ENCODE assay signal across 10 cellular contexts in genomic region chr1:9798236-9799130, GRCh38. TPM values are rescaled to one million over a fixed set of nuclear protein-coding genes. Genes with fewer than 3 reads are reported as not detected.
A peak's percentile ranks its signal among the peaks of the same experiment; 100 is the strongest.
DNase-seq lines count a peak whose midpoint lies in the region; ATAC-seq and TF ChIP-seq lines count a peak whose summit lies in the region.
"Had no signal": no experiment of that assay in that cellular context is flagged by ENCODE, and none has a peak within 500 bp of the region (broad histone marks: within the 10 kb centered on the region; RNA-seq: fewer than 3 reads in every experiment).

No MANE protein-coding gene starts in this region.

- ATAC-seq in HG03460 (IDR thresholded peaks at IDR 0.05; ENCODE audit: unreplicated experiment) = no peak
- ATAC-seq in GM19467 (IDR thresholded peaks at IDR 0.05; ENCODE audit: unreplicated experiment) = no peak
- ATAC-seq: body of pancreas had no signal

- H3K36me3 Mint-ChIP-seq in HFFc6 (ENCODE audit: low read depth) (no peaks in the 10 kb centered on the region), chondrocyte (ENCODE audit: low read depth) (no peaks in the 10 kb centered on the region)

- DNase-seq in AG09319 (ENCODE audit: extremely low read depth, low read depth) (peak; percentile 63), HFFc6 (no peak), chondrocyte (ENCODE audit: low spot score) (peak; percentile 25), mucosa of gallbladder (ENCODE audit: low spot score) (peak; percentile 35), NCI-H526 treated with DMSO at 0.1 percent for 48 hours (lab: John Stamatoyannopoulos, UW) (no peak)
- DNase-seq in activated CD4-positive, CD25-positive, alpha-beta regulatory T cell (lab: John Stamatoyannopoulos, UW) = no peak
- DNase-seq: NCI-H2029 treated with DMSO at 0.1 percent for 48 hours had no signal

- TF ChIP-seq CTCF in AG09319 (IDR thresholded peaks at IDR 0.05; ENCODE audit: low read depth, low read length) = no peak
- no peak for TF ChIP-seq CTCF in HFFc6 (IDR thresholded peaks at IDR 0.05)
- no peak for TF ChIP-seq CTCF in chondrocyte (IDR thresholded peaks at IDR 0.05)

- no peaks in the 10 kb centered on the region for H3K9me3 Mint-ChIP-seq in HFFc6
- no peaks in the 10 kb centered on the region for H3K9me3 Mint-ChIP-seq in chondrocyte (ENCODE audit: low read depth)

- H3K27me3 Mint-ChIP-seq in HFFc6 (ENCODE audit: insufficient read depth) (no peaks in the 10 kb centered on the region), chondrocyte (ENCODE audit: low read depth) (no peaks in the 10 kb centered on the region)

- H3K27ac Mint-ChIP-seq in HFFc6 (peak overlapping the region; percentile 45; the same call in 1 of the 2 replicates), chondrocyte (ENCODE audit: unreplicated experiment) (no peak overlapping the region)

- H3K4me1 Mint-ChIP-seq in HFFc6 (ENCODE audit: low read depth) (peaks cover 30% of the 10 kb centered on the region), chondrocyte (ENCODE audit: low read depth) (peaks cover 38% of the 10 kb centered on the region)

- H3K4me3 Mint-ChIP-seq in HFFc6 (no peak overlapping the region; the same call in 1 of the 2 replicates), chondrocyte (ENCODE audit: unreplicated experiment) (no peak overlapping the region)

RNA-seq across cellular contexts. Expression of gene CLSTN1, which starts 25.3 kb away (rescaled TPM):
- total RNA-seq in HFFc6 (2021; fragmentation: NEBNext Ultra II Directional; extraction: Animal tissue kit (Norgen Biotek cat#: 25700)) = 100 to 1,000 TPM; 128 to 151 (median 137) TPM
- total RNA-seq in chondrocyte (125 to 139 TPM (median 126 TPM) in 3 replicates), mucosa of gallbladder (287 TPM)

Comparison
In these comparisons a context has a peak if more than half of its experiments do, and no peak if none do; other contexts are left out.
1. DNase-seq: peak in AG09319 (single experiment), chondrocyte (single experiment) and mucosa of gallbladder (single experiment); none in HFFc6 (single experiment), activated CD4-positive, CD25-positive, alpha-beta regulatory T cell (0 of 4) and NCI-H526 treated with DMSO at 0.1 percent for 48 hours (single experiment).